8 cellular contexts compared by ENCODE assay signal in genomic region chr17:54996441-54996840, GRCh38.
"Had no signal": no experiment of that assay in that cellular context is flagged by ENCODE, and none has a peak within 500 bp of the region (broad histone marks: within the 10 kb centered on the region; RNA-seq: fewer than 3 reads in every experiment).

No MANE protein-coding gene starts in this region.

- H3K4me1 ChIP-seq: HAP-1 had no signal

- H3K9ac ChIP-seq: GM23248 had no signal

- H3K36me3 Mint-ChIP-seq: IgD-negative memory B cell had no signal

- H3K9me3 ChIP-seq: HAP-1 had no signal

- H3K27ac Mint-ChIP-seq: HFFc6 had no signal

- H3K4me3 Mint-ChIP-seq: HFFc6, IgD-negative memory B cell had no signal

- DNase-seq: GM23248, GOT3, H7, HFFc6, KG1 had no signal

- H2AFZ ChIP-seq: GM23248 had no signal

- H3K4me1 Mint-ChIP-seq: IgD-negative memory B cell had no signal

- H3K27ac ChIP-seq: GM23248 had no signal

- H3K9me3 Mint-ChIP-seq: HFFc6, IgD-negative memory B cell had no signal

- H3K4me3 ChIP-seq: GM23248, HAP-1 had no signal

- H3K27me3 Mint-ChIP-seq: IgD-negative memory B cell had no signal

- ATAC-seq: HCT116 had no signal
